In the genomic region with DNA sequence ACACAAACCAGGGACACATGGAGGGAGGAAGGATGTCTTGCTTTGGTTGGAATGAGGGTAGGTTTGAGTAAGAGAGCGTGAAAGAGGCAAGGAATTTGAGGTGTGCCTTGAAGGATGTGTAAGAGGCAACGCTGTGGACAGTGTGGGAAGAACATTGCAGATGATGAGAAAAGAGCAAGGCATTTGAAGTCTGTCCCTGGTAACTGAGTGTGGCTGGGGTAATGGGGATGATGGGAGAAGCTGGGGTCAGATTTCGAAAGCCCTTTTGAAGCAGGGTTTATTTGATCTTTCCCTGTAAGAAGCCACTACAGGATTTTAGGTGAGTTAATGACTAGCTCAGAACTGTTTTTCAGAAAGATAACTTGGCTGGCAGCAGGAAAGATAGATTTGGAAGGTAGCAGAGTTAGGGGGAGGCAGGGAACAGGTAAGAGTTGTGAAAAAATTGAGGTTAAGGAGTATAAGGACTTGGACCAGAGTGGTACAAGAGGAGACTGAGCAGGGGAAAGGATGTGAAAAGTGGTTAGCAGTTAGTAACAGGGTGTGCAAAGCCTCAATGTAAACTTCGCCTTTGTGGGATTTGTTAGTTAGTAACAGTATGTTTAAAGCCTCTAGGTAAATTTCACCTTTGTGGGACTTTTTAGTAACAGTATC, we compare ENCODE assay signal across 1 cellular context.
A peak's percentile ranks its signal among the peaks of the same experiment; 100 is the strongest.
TF ChIP-seq lines count a peak whose summit lies in the region.

No MANE protein-coding gene starts in this region.

TF ChIP-seq in HepG2, 621 proteins besides CTCF, POLR2A, EP300 and RAD21 (continued from another document):
- TF ChIP-seq, protein P1, sequence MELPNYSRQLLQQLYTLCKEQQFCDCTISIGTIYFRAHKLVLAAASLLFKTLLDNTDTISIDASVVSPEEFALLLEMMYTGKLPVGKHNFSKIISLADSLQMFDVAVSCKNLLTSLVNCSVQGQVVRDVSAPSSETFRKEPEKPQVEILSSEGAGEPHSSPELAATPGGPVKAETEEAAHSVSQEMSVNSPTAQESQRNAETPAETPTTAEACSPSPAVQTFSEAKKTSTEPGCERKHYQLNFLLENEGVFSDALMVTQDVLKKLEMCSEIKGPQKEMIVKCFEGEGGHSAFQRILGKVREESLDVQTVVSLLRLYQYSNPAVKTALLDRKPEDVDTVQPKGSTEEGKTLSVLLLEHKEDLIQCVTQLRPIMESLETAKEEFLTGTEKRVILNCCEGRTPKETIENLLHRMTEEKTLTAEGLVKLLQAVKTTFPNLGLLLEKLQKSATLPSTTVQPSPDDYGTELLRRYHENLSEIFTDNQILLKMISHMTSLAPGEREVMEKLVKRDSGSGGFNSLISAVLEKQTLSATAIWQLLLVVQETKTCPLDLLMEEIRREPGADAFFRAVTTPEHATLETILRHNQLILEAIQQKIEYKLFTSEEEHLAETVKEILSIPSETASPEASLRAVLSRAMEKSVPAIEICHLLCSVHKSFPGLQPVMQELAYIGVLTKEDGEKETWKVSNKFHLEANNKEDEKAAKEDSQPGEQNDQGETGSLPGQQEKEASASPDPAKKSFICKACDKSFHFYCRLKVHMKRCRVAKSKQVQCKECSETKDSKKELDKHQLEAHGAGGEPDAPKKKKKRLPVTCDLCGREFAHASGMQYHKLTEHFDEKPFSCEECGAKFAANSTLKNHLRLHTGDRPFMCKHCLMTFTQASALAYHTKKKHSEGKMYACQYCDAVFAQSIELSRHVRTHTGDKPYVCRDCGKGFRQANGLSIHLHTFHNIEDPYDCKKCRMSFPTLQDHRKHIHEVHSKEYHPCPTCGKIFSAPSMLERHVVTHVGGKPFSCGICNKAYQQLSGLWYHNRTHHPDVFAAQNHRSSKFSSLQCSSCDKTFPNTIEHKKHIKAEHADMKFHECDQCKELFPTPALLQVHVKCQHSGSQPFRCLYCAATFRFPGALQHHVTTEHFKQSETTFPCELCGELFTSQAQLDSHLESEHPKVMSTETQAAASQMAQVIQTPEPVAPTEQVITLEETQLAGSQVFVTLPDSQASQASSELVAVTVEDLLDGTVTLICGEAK (IDR thresholded peaks at IDR 0.05), result no peak
- TF ChIP-seq, protein P1 (CRISPR knock-in tag; IDR thresholded peaks at IDR 0.05), result no peak
- TF ChIP-seq NFIB (CRISPR knock-in tag; IDR thresholded peaks at IDR 0.05; ENCODE audit: borderline replicate concordance) (no peak), ZBTB38 (CRISPR knock-in tag; IDR thresholded peaks at IDR 0.05) (no peak), HOXA3 (CRISPR knock-in tag; IDR thresholded peaks at IDR 0.05) (peak; percentile 15; the same call in 1 of the 2 replicates), ZNF501 (CRISPR knock-in tag; IDR thresholded peaks at IDR 0.05) (no peak), U2AF2 (IDR thresholded peaks at IDR 0.05; ENCODE audit: low read depth, low read length) (no peak), MBD4 (IDR thresholded peaks at IDR 0.05; ENCODE audit: borderline replicate concordance, low read length) (no peak), PAX8 (CRISPR knock-in tag; IDR thresholded peaks at IDR 0.05; ENCODE audit: borderline replicate concordance) (no peak), ZNF747 (CRISPR knock-in tag; IDR thresholded peaks at IDR 0.05; ENCODE audit: borderline replicate concordance) (no peak)
- TF ChIP-seq, protein P2, sequence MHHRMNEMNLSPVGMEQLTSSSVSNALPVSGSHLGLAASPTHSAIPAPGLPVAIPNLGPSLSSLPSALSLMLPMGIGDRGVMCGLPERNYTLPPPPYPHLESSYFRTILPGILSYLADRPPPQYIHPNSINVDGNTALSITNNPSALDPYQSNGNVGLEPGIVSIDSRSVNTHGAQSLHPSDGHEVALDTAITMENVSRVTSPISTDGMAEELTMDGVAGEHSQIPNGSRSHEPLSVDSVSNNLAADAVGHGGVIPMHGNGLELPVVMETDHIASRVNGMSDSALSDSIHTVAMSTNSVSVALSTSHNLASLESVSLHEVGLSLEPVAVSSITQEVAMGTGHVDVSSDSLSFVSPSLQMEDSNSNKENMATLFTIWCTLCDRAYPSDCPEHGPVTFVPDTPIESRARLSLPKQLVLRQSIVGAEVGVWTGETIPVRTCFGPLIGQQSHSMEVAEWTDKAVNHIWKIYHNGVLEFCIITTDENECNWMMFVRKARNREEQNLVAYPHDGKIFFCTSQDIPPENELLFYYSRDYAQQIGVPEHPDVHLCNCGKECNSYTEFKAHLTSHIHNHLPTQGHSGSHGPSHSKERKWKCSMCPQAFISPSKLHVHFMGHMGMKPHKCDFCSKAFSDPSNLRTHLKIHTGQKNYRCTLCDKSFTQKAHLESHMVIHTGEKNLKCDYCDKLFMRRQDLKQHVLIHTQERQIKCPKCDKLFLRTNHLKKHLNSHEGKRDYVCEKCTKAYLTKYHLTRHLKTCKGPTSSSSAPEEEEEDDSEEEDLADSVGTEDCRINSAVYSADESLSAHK (CRISPR knock-in tag; IDR thresholded peaks at IDR 0.05; ENCODE audit: borderline replicate concordance), result no peak
- TF ChIP-seq, protein P3, sequence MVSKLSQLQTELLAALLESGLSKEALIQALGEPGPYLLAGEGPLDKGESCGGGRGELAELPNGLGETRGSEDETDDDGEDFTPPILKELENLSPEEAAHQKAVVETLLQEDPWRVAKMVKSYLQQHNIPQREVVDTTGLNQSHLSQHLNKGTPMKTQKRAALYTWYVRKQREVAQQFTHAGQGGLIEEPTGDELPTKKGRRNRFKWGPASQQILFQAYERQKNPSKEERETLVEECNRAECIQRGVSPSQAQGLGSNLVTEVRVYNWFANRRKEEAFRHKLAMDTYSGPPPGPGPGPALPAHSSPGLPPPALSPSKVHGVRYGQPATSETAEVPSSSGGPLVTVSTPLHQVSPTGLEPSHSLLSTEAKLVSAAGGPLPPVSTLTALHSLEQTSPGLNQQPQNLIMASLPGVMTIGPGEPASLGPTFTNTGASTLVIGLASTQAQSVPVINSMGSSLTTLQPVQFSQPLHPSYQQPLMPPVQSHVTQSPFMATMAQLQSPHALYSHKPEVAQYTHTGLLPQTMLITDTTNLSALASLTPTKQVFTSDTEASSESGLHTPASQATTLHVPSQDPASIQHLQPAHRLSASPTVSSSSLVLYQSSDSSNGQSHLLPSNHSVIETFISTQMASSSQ (IDR thresholded peaks at IDR 0.05; ENCODE audit: low read depth), result no peak
- TF ChIP-seq, protein P3 (CRISPR knock-in tag; IDR thresholded peaks at IDR 0.05; ENCODE audit: borderline replicate concordance), result 0 out of 2 replicates have a peak, but pooled peaks have one; percentile 48
- TF ChIP-seq, protein P4, sequence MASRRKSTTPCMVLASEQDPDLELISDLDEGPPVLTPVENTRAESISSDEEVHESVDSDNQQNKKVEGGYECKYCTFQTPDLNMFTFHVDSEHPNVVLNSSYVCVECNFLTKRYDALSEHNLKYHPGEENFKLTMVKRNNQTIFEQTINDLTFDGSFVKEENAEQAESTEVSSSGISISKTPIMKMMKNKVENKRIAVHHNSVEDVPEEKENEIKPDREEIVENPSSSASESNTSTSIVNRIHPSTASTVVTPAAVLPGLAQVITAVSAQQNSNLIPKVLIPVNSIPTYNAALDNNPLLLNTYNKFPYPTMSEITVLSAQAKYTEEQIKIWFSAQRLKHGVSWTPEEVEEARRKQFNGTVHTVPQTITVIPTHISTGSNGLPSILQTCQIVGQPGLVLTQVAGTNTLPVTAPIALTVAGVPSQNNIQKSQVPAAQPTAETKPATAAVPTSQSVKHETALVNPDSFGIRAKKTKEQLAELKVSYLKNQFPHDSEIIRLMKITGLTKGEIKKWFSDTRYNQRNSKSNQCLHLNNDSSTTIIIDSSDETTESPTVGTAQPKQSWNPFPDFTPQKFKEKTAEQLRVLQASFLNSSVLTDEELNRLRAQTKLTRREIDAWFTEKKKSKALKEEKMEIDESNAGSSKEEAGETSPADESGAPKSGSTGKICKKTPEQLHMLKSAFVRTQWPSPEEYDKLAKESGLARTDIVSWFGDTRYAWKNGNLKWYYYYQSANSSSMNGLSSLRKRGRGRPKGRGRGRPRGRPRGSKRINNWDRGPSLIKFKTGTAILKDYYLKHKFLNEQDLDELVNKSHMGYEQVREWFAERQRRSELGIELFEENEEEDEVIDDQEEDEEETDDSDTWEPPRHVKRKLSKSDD (CRISPR knock-in tag; IDR thresholded peaks at IDR 0.05; ENCODE audit: low read depth), result no peak
- TF ChIP-seq, protein P5, sequence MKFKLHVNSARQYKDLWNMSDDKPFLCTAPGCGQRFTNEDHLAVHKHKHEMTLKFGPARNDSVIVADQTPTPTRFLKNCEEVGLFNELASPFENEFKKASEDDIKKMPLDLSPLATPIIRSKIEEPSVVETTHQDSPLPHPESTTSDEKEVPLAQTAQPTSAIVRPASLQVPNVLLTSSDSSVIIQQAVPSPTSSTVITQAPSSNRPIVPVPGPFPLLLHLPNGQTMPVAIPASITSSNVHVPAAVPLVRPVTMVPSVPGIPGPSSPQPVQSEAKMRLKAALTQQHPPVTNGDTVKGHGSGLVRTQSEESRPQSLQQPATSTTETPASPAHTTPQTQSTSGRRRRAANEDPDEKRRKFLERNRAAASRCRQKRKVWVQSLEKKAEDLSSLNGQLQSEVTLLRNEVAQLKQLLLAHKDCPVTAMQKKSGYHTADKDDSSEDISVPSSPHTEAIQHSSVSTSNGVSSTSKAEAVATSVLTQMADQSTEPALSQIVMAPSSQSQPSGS (CRISPR knock-in tag; IDR thresholded peaks at IDR 0.05), result no peak
